ENCODE assay signal across 1 cellular context in the genomic region with DNA sequence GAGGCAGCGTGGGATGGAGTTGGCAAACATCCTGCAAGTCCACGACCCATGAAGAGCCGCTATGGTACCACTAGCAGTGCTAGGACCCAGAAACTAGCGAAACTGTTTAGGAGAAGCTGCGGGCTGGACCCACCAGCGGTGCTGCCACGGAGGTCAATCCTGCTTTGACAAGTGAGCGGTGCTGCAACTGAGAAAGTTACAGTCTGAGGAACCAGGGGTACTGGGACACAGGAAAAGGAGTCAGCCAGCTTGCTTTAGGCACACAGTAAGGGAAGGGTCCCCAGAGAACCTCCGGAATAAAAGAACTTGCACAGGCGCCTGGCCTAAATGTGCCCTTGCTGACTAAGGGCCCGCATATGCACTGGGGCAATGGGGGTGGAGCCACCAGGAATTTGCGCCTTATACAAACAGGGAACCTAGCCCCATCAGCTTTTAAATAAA.
TF ChIP-seq lines count a peak whose summit lies in the region.

No MANE protein-coding gene starts in this region.

TF ChIP-seq in WTC11, 78 proteins besides CTCF, POLR2A, EP300 and RAD21 (continued from another document):
- TF ChIP-seq, protein P1, sequence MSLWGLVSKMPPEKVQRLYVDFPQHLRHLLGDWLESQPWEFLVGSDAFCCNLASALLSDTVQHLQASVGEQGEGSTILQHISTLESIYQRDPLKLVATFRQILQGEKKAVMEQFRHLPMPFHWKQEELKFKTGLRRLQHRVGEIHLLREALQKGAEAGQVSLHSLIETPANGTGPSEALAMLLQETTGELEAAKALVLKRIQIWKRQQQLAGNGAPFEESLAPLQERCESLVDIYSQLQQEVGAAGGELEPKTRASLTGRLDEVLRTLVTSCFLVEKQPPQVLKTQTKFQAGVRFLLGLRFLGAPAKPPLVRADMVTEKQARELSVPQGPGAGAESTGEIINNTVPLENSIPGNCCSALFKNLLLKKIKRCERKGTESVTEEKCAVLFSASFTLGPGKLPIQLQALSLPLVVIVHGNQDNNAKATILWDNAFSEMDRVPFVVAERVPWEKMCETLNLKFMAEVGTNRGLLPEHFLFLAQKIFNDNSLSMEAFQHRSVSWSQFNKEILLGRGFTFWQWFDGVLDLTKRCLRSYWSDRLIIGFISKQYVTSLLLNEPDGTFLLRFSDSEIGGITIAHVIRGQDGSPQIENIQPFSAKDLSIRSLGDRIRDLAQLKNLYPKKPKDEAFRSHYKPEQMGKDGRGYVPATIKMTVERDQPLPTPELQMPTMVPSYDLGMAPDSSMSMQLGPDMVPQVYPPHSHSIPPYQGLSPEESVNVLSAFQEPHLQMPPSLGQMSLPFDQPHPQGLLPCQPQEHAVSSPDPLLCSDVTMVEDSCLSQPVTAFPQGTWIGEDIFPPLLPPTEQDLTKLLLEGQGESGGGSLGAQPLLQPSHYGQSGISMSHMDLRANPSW (CRISPR knock-in tag; conservative IDR thresholded peaks at IDR 0.05; ENCODE audit: low read depth): no peak
- no peak for TF ChIP-seq ZNF416 (CRISPR knock-in tag; IDR thresholded peaks at IDR 0.05)
- TF ChIP-seq, protein P2, sequence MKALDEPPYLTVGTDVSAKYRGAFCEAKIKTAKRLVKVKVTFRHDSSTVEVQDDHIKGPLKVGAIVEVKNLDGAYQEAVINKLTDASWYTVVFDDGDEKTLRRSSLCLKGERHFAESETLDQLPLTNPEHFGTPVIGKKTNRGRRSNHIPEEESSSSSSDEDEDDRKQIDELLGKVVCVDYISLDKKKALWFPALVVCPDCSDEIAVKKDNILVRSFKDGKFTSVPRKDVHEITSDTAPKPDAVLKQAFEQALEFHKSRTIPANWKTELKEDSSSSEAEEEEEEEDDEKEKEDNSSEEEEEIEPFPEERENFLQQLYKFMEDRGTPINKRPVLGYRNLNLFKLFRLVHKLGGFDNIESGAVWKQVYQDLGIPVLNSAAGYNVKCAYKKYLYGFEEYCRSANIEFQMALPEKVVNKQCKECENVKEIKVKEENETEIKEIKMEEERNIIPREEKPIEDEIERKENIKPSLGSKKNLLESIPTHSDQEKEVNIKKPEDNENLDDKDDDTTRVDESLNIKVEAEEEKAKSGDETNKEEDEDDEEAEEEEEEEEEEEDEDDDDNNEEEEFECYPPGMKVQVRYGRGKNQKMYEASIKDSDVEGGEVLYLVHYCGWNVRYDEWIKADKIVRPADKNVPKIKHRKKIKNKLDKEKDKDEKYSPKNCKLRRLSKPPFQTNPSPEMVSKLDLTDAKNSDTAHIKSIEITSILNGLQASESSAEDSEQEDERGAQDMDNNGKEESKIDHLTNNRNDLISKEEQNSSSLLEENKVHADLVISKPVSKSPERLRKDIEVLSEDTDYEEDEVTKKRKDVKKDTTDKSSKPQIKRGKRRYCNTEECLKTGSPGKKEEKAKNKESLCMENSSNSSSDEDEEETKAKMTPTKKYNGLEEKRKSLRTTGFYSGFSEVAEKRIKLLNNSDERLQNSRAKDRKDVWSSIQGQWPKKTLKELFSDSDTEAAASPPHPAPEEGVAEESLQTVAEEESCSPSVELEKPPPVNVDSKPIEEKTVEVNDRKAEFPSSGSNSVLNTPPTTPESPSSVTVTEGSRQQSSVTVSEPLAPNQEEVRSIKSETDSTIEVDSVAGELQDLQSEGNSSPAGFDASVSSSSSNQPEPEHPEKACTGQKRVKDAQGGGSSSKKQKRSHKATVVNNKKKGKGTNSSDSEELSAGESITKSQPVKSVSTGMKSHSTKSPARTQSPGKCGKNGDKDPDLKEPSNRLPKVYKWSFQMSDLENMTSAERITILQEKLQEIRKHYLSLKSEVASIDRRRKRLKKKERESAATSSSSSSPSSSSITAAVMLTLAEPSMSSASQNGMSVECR (CRISPR knock-in tag; IDR thresholded peaks at IDR 0.05; ENCODE audit: borderline replicate concordance): no peak
- no peak for TF ChIP-seq NR3C1 (CRISPR knock-in tag; conservative IDR thresholded peaks at IDR 0.05; ENCODE audit: low read depth)
- no peak for TF ChIP-seq ZNF396 (CRISPR knock-in tag; IDR thresholded peaks at IDR 0.05; ENCODE audit: borderline replicate concordance)
- no peak for TF ChIP-seq OVOL2 (CRISPR knock-in tag; IDR thresholded peaks at IDR 0.05; ENCODE audit: borderline replicate concordance)
- TF ChIP-seq ZNF121 (CRISPR knock-in tag; IDR thresholded peaks at IDR 0.05): no peak
TF ChIP-seq in WTC11: peak in this region for 0.
